1 cellular context compared by ENCODE assay signal in genomic region chr6:87155272-87155919, GRCh38.
TF ChIP-seq lines count a peak whose summit lies in the region.

Gene ZNF292 (plus strand): TSS chr6:87155565. CDS start chr6:87155592, 27 bp downstream.

TF ChIP-seq in HepG2, 621 proteins besides CTCF, POLR2A, EP300 and RAD21 (continued from another document and continues in another):
- TF ChIP-seq, protein P1, sequence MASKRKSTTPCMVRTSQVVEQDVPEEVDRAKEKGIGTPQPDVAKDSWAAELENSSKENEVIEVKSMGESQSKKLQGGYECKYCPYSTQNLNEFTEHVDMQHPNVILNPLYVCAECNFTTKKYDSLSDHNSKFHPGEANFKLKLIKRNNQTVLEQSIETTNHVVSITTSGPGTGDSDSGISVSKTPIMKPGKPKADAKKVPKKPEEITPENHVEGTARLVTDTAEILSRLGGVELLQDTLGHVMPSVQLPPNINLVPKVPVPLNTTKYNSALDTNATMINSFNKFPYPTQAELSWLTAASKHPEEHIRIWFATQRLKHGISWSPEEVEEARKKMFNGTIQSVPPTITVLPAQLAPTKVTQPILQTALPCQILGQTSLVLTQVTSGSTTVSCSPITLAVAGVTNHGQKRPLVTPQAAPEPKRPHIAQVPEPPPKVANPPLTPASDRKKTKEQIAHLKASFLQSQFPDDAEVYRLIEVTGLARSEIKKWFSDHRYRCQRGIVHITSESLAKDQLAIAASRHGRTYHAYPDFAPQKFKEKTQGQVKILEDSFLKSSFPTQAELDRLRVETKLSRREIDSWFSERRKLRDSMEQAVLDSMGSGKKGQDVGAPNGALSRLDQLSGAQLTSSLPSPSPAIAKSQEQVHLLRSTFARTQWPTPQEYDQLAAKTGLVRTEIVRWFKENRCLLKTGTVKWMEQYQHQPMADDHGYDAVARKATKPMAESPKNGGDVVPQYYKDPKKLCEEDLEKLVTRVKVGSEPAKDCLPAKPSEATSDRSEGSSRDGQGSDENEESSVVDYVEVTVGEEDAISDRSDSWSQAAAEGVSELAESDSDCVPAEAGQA (IDR thresholded peaks at IDR 0.05; ENCODE audit: low read depth), result peak; percentile 89
- TF ChIP-seq, protein P1 (CRISPR knock-in tag; IDR thresholded peaks at IDR 0.05; ENCODE audit: borderline replicate concordance), result no peak
- TF ChIP-seq ZNF430 (CRISPR knock-in tag; IDR thresholded peaks at IDR 0.05) (peak; percentile 98), SKI (IDR thresholded peaks at IDR 0.05; ENCODE audit: partially characterized antibody) (no peak), ZNF607 (CRISPR knock-in tag; IDR thresholded peaks at IDR 0.05; ENCODE audit: borderline replicate concordance) (peak; percentile 98), RXRB (CRISPR knock-in tag; IDR thresholded peaks at IDR 0.05; ENCODE audit: borderline replicate concordance) (peak; percentile 81), ZNF546 (CRISPR knock-in tag; conservative IDR thresholded peaks at IDR 0.05) (peak; percentile 87; the same call in 1 of the 2 replicates), ZNF709 (CRISPR knock-in tag; IDR thresholded peaks at IDR 0.05) (peak; percentile 83), DMAP1 (CRISPR knock-in tag; IDR thresholded peaks at IDR 0.05) (peak; percentile 100), ZSCAN20 (CRISPR knock-in tag; IDR thresholded peaks at IDR 0.05; ENCODE audit: borderline replicate concordance) (0 out of 2 replicates have a peak, but pooled peaks have one; percentile 52), REL (CRISPR knock-in tag; conservative IDR thresholded peaks at IDR 0.05) (peak; percentile 100), MED8 (CRISPR knock-in tag; IDR thresholded peaks at IDR 0.05; ENCODE audit: insufficient replicate concordance) (peak; percentile 80), USF2 (IDR thresholded peaks at IDR 0.05; ENCODE audit: low read depth, low read length) (peak; percentile 99), USF2 (CRISPR knock-in tag; IDR thresholded peaks at IDR 0.05; ENCODE audit: borderline replicate concordance) (peak; percentile 99), KMT2B (CRISPR knock-in tag; IDR thresholded peaks at IDR 0.05) (peak; percentile 98), NFATC3 (CRISPR knock-in tag; IDR thresholded peaks at IDR 0.05) (no peak; the same call in 1 of the 2 replicates), ZNF7 (CRISPR knock-in tag; IDR thresholded peaks at IDR 0.05) (no peak; the same call in 1 of the 2 replicates), ZKSCAN5 (CRISPR knock-in tag; IDR thresholded peaks at IDR 0.05) (0 out of 2 replicates have a peak, but pooled peaks have one; percentile 24), MEF2D (CRISPR knock-in tag; IDR thresholded peaks at IDR 0.05) (peak; percentile 97; the same call in 1 of the 2 replicates), HOXA5 (CRISPR knock-in tag; IDR thresholded peaks at IDR 0.05) (peak; percentile 82; the same call in 1 of the 2 replicates), ARHGAP35 (CRISPR knock-in tag; IDR thresholded peaks at IDR 0.05; ENCODE audit: borderline replicate concordance) (peak; percentile 38), ZNF816 (CRISPR knock-in tag; IDR thresholded peaks at IDR 0.05; ENCODE audit: borderline replicate concordance) (0 out of 2 replicates have a peak, but pooled peaks have one; percentile 82), ESRRA (CRISPR knock-in tag; IDR thresholded peaks at IDR 0.05; ENCODE audit: low read depth) (no peak), ZNF670 (CRISPR knock-in tag; IDR thresholded peaks at IDR 0.05; ENCODE audit: borderline replicate concordance) (peak; percentile 94), GTF3A (CRISPR knock-in tag; conservative IDR thresholded peaks at IDR 0.05) (0 out of 2 replicates have a peak, but pooled peaks have one; percentile 39), SP5 (CRISPR knock-in tag; IDR thresholded peaks at IDR 0.05; ENCODE audit: borderline replicate concordance, low read depth) (peak; percentile 75), CENPT (CRISPR knock-in tag; IDR thresholded peaks at IDR 0.05; ENCODE audit: low read depth) (peak; percentile 72; the same call in 1 of the 2 replicates), YEATS2 (CRISPR knock-in tag; IDR thresholded peaks at IDR 0.05; ENCODE audit: borderline replicate concordance) (peak; percentile 95), WIZ (CRISPR knock-in tag; IDR thresholded peaks at IDR 0.05) (peak; percentile 43; the same call in 1 of the 2 replicates), KAT7 (CRISPR knock-in tag; IDR thresholded peaks at IDR 0.05; ENCODE audit: borderline replicate concordance) (peak; percentile 64; the same call in 1 of the 2 replicates), PRPF4 (IDR thresholded peaks at IDR 0.05; ENCODE audit: low read depth, low read length, poor library complexity, severe bottlenecking) (peak; percentile 8), GATAD1 (CRISPR knock-in tag; IDR thresholded peaks at IDR 0.05) (peak; percentile 94), HOXD1 (CRISPR knock-in tag; IDR thresholded peaks at IDR 0.05) (0 out of 2 replicates have a peak, but pooled peaks have one; percentile 79), CCDC6 (CRISPR knock-in tag; IDR thresholded peaks at IDR 0.05) (peak; percentile 96), ERF (CRISPR knock-in tag; IDR thresholded peaks at IDR 0.05) (peak; percentile 88), SATB2 (CRISPR knock-in tag; IDR thresholded peaks at IDR 0.05) (peak; percentile 89), AGO1 (IDR thresholded peaks at IDR 0.05; ENCODE audit: low read depth, low read length, poor library complexity, severe bottlenecking) (peak; percentile 35), MEIS1 (CRISPR knock-in tag; IDR thresholded peaks at IDR 0.05; ENCODE audit: borderline replicate concordance) (peak; percentile 91), ISX (CRISPR knock-in tag; conservative IDR thresholded peaks at IDR 0.05) (peak; percentile 56; the same call in 1 of the 2 replicates)
- TF ChIP-seq, protein P2, sequence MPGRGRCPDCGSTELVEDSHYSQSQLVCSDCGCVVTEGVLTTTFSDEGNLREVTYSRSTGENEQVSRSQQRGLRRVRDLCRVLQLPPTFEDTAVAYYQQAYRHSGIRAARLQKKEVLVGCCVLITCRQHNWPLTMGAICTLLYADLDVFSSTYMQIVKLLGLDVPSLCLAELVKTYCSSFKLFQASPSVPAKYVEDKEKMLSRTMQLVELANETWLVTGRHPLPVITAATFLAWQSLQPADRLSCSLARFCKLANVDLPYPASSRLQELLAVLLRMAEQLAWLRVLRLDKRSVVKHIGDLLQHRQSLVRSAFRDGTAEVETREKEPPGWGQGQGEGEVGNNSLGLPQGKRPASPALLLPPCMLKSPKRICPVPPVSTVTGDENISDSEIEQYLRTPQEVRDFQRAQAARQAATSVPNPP (CRISPR knock-in tag; IDR thresholded peaks at IDR 0.05), result peak; percentile 95
- TF ChIP-seq, protein P3, sequence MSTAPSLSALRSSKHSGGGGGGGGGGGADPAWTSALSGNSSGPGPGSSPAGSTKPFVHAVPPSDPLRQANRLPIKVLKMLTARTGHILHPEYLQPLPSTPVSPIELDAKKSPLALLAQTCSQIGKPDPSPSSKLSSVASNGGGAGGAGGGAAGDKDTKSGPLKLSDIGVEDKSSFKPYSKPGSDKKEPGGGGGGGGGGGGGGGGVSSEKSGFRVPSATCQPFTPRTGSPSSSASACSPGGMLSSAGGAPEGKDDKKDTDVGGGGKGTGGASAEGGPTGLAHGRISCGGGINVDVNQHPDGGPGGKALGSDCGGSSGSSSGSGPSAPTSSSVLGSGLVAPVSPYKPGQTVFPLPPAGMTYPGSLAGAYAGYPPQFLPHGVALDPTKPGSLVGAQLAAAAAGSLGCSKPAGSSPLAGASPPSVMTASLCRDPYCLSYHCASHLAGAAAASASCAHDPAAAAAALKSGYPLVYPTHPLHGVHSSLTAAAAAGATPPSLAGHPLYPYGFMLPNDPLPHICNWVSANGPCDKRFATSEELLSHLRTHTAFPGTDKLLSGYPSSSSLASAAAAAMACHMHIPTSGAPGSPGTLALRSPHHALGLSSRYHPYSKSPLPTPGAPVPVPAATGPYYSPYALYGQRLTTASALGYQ (CRISPR knock-in tag; IDR thresholded peaks at IDR 0.05), result peak; percentile 33; the same call in 1 of the 2 replicates
- TF ChIP-seq, protein P4, sequence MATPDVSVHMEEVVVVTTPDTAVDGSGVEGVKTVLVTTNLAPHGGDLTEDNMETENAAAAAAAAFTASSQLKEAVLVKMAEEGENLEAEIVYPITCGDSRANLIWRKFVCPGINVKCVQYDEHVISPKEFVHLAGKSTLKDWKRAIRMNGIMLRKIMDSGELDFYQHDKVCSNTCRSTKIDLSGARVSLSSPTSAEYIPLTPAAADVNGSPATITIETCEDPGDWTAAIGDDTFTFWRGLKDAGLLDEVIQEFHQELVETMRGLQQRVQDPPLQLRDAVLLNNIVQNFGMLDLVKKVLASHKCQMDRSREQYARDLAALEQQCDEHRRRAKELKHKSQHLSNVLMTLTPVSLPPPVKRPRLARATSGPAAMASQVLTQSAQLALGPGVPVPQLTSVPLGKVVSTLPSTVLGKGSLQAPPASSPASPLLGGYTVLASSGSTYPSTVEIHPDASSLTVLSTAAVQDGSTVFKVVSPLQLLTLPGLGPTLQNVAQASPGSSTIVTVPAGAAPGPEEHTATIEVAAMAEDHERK (CRISPR knock-in tag; IDR thresholded peaks at IDR 0.05; ENCODE audit: low read depth), result peak; percentile 97
- TF ChIP-seq, protein P5, sequence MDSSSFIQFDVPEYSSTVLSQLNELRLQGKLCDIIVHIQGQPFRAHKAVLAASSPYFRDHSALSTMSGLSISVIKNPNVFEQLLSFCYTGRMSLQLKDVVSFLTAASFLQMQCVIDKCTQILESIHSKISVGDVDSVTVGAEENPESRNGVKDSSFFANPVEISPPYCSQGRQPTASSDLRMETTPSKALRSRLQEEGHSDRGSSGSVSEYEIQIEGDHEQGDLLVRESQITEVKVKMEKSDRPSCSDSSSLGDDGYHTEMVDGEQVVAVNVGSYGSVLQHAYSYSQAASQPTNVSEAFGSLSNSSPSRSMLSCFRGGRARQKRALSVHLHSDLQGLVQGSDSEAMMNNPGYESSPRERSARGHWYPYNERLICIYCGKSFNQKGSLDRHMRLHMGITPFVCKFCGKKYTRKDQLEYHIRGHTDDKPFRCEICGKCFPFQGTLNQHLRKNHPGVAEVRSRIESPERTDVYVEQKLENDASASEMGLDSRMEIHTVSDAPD (CRISPR knock-in tag; IDR thresholded peaks at IDR 0.05), result peak; percentile 82
- TF ChIP-seq, protein P6, sequence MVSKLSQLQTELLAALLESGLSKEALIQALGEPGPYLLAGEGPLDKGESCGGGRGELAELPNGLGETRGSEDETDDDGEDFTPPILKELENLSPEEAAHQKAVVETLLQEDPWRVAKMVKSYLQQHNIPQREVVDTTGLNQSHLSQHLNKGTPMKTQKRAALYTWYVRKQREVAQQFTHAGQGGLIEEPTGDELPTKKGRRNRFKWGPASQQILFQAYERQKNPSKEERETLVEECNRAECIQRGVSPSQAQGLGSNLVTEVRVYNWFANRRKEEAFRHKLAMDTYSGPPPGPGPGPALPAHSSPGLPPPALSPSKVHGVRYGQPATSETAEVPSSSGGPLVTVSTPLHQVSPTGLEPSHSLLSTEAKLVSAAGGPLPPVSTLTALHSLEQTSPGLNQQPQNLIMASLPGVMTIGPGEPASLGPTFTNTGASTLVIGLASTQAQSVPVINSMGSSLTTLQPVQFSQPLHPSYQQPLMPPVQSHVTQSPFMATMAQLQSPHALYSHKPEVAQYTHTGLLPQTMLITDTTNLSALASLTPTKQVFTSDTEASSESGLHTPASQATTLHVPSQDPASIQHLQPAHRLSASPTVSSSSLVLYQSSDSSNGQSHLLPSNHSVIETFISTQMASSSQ (IDR thresholded peaks at IDR 0.05; ENCODE audit: low read depth), result no peak; the same call in 1 of the 2 replicates
- TF ChIP-seq, protein P6 (CRISPR knock-in tag; IDR thresholded peaks at IDR 0.05; ENCODE audit: borderline replicate concordance), result peak; percentile 90
- TF ChIP-seq, protein P7, sequence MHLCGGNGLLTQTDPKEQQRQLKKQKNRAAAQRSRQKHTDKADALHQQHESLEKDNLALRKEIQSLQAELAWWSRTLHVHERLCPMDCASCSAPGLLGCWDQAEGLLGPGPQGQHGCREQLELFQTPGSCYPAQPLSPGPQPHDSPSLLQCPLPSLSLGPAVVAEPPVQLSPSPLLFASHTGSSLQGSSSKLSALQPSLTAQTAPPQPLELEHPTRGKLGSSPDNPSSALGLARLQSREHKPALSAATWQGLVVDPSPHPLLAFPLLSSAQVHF (CRISPR knock-in tag; IDR thresholded peaks at IDR 0.05), result peak; percentile 99
